21 cellular contexts compared by ENCODE assay signal in the genomic region with DNA sequence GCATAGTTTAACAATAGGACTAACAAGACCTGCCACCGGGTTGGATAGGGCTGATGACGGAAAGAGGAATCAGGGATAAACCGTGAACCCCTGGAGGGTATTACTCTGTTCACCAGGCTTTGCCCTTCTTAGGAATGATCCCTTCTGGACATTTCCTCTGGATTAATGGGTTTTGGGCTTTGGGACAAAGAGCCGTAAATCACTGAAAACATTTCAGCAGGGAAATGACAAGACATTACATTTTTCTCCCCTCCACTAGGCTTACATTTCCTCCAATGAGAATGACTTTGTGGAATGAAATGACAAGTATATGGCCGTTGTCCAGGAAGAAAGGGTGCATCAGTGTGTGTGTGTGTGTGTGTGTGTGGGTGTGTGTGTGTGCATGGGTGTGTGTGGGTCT. TPM values are rescaled to one million over a fixed set of nuclear protein-coding genes. Genes with fewer than 3 reads are reported as not detected.
DNase-seq lines count a peak whose midpoint lies in the region; ATAC-seq and TF ChIP-seq lines count a peak whose summit lies in the region.
"Had no signal": no experiment of that assay in that cellular context is flagged by ENCODE, and none has a peak within 500 bp of the region (broad histone marks: within the 10 kb centered on the region; RNA-seq: fewer than 3 reads in every experiment).

No MANE protein-coding gene starts in this region.

- CTCF ChIA-PET in IMR-90 (lab: Yijun Ruan, JAX) = no interaction called here

- H4K8ac ChIP-seq in IMR-90 (ENCODE audit: low read depth in 2 of 2, low read length in 2 of 2) = no peak overlapping the region

- H2AFZ ChIP-seq in IMR-90 (replicated peaks; ENCODE audit: low read length, poor library complexity) (no peak overlapping the region), neural progenitor cell (replicated peaks) (no peak overlapping the region)
- H2AFZ ChIP-seq: GM23248 had no signal

- H3K9ac ChIP-seq in IMR-90 (ENCODE audit: low read depth, low read length) (no peak overlapping the region), neural progenitor cell (no peak overlapping the region)
- H3K9ac ChIP-seq: BLaER1, GM23248 had no signal

- peak overlapping the region; percentile 36; the same call in 1 of the 2 replicates for H3K4ac ChIP-seq in IMR-90 (ENCODE audit: low read depth, low read length)

- H2AK9ac ChIP-seq in IMR-90 (replicated peaks; ENCODE audit: low read depth, low read length, poor library complexity) = no peak overlapping the region

- peaks cover 15% of the 10 kb centered on the region for H3F3A ChIP-seq in neural progenitor cell (ENCODE audit: low read depth)

- H3K56ac ChIP-seq in IMR-90 (ENCODE audit: extremely low read depth, insufficient read depth, low read length) = no peak overlapping the region

- peak overlapping the region; percentile 15; the same call in 1 of the 3 replicates for H2BK15ac ChIP-seq in IMR-90 (ENCODE audit: low read depth, low read length)

- no peaks in the 10 kb centered on the region for H3K79me2 ChIP-seq in neural progenitor cell (ENCODE audit: low read depth)

- peaks cover 22% of the 10 kb centered on the region for H3K4me1 Mint-ChIP-seq in neural progenitor cell

- H3K9me3 ChIP-seq in IMR-90 (ENCODE audit: control insufficient read depth, insufficient read depth, low read length) (no peaks in the 10 kb centered on the region), neural progenitor cell (ENCODE audit: low read depth) (no peaks in the 10 kb centered on the region)
- H3K9me3 ChIP-seq: BLaER1, Caco-2 had no signal

- WGBS in IMR-90 (ENCODE audit: extremely low coverage in 2 of 2, insufficient read length in 1 of 2), 2 experiments = no CpG with 5 or more reads among the region's 5 CpGs

- peak overlapping the region; percentile 89 for H3K27ac Mint-ChIP-seq in neural progenitor cell
- H3K27ac Mint-ChIP-seq: B cell; CD4-positive, CD25-positive, alpha-beta regulatory T cell; CD8-positive, alpha-beta T cell had no signal

- H3K4me3 ChIP-seq in IMR-90 (ENCODE audit: insufficient read depth, low read depth, low read length) (no peak overlapping the region), neural progenitor cell (no peak overlapping the region)
- H3K4me3 ChIP-seq: BLaER1, GM23248 had no signal

- 0 out of 2 replicates have a peak overlapping the region, but pooled peaks have one; percentile 68 for H4K5ac ChIP-seq in IMR-90 (ENCODE audit: low read depth, low read length)

- no peaks in the 10 kb centered on the region for H3K79me1 ChIP-seq in IMR-90 (ENCODE audit: low read depth in 1 of 2, low read length in 2 of 2)

- H4K20me1 ChIP-seq in IMR-90 (ENCODE audit: insufficient read depth, low read length) = no peaks in the 10 kb centered on the region
- H4K20me1 ChIP-seq in neural progenitor cell (ENCODE audit: low read depth) = no peaks in the 10 kb centered on the region
- H4K20me1 ChIP-seq: BLaER1 had no signal

- no peak overlapping the region for H3K4me3 Mint-ChIP-seq in neural progenitor cell
- H3K4me3 Mint-ChIP-seq: B cell; CD4-positive, CD25-positive, alpha-beta regulatory T cell; CD8-positive, alpha-beta T cell; H9 had no signal

- BruUV-seq in IMR-90 (replicated peaks; lab: Mats Ljungman, UMichigan) = no TSS peak

- no peak overlapping the region for H3K23ac ChIP-seq in IMR-90 (ENCODE audit: low read depth, low read length)

- H3K4me2 ChIP-seq in IMR-90 (ENCODE audit: low read depth, low read length) (no peak overlapping the region), neural progenitor cell (no peak overlapping the region)
- H3K4me2 ChIP-seq: BLaER1 had no signal

- H3K18ac ChIP-seq in IMR-90 (ENCODE audit: low read depth, low read length) = 0 out of 2 replicates have a peak overlapping the region, but pooled peaks have one; percentile 18

- ATAC-seq in IMR-90 (ENCODE audit: low read depth) (no peak), GM19324 (IDR thresholded peaks at IDR 0.05; ENCODE audit: low FRiP score, unreplicated experiment) (no peak)
- ATAC-seq: CD8-positive, alpha-beta T cell; HCT116 had no signal

- H3K36me3 Mint-ChIP-seq in neural progenitor cell = no peaks in the 10 kb centered on the region
- H3K36me3 Mint-ChIP-seq: CD4-positive, CD25-positive, alpha-beta regulatory T cell; CD8-positive, alpha-beta T cell had no signal

- H3K36me3 ChIP-seq in IMR-90 (ENCODE audit: control insufficient read depth, insufficient read depth, low read length) (no peaks in the 10 kb centered on the region), neural progenitor cell (no peaks in the 10 kb centered on the region)
- H3K36me3 ChIP-seq: BLaER1 had no signal

- TF ChIP-seq CTCF in IMR-90 (conservative IDR thresholded peaks at IDR 0.05; ENCODE audit: low read depth, low read length) = no peak
- no peak for TF ChIP-seq CTCF in neural progenitor cell (IDR thresholded peaks at IDR 0.05)

- POLR2A ChIA-PET in IMR-90 (lab: Charles Lee; ENCODE audit: unreplicated experiment) = no interaction called here

- H3K9me3 Mint-ChIP-seq in neural progenitor cell = peaks cover 4% of the 10 kb centered on the region
- H3K9me3 Mint-ChIP-seq: CD4-positive, CD25-positive, alpha-beta regulatory T cell; CD8-positive, alpha-beta T cell; H9 had no signal

- dilution Hi-C loops in IMR-90 (cut with HindIII; ENCODE audit: low sequenced_read_pairs, unreplicated experiment) = no loop called here

- H3K27me3 ChIP-seq in IMR-90 (ENCODE audit: control insufficient read depth, insufficient read depth, low read length) (no peaks in the 10 kb centered on the region), neural progenitor cell (no peaks in the 10 kb centered on the region)
- H3K27me3 ChIP-seq: BLaER1 had no signal

- no peak for TF ChIP-seq RAD21 in IMR-90 (IDR thresholded peaks at IDR 0.05; ENCODE audit: low read length)

- H2BK120ac ChIP-seq in IMR-90 (ENCODE audit: low read depth, low read length) = peak overlapping the region; percentile 56

- intact Hi-C loops in IMR-90 (cut with micrococcal nuclease) = no loop called here

- no peak for TF ChIP-seq POLR2A in IMR-90 (IDR thresholded peaks at IDR 0.05; ENCODE audit: low read depth, low read length)

- H3K27me3 Mint-ChIP-seq in neural progenitor cell (ENCODE audit: insufficient read depth, low read depth) = peaks cover 4% of the 10 kb centered on the region
- H3K27me3 Mint-ChIP-seq: B cell; CD4-positive, CD25-positive, alpha-beta regulatory T cell had no signal

- H3K14ac ChIP-seq in IMR-90 (replicated peaks; ENCODE audit: low read depth, low read length) = peak overlapping the region; percentile 38; the same call in 1 of the 2 replicates

- in situ Hi-C loops in G401 (cut with HindIII; ENCODE audit: low sequenced_read_pairs) (no loop called here), IMR-90 (cut with MboI; ENCODE audit: low sequenced_read_pairs) (no loop called here)

- peak overlapping the region; percentile 9 for H2BK20ac ChIP-seq in IMR-90 (ENCODE audit: low read depth, low read length)

- peaks cover 5% of the 10 kb centered on the region; the same call in 1 of the 2 replicates for H3K9me1 ChIP-seq in IMR-90 (ENCODE audit: insufficient read depth, low read length)

- 0 out of 2 replicates have a peak overlapping the region, but pooled peaks have one; percentile 5 for H2AK5ac ChIP-seq in IMR-90 (ENCODE audit: low read depth, low read length)

- no peak overlapping the region for H3K27ac ChIP-seq in IMR-90 (ENCODE audit: insufficient read depth, low read length)
- H3K27ac ChIP-seq in neural progenitor cell = no peak overlapping the region
- H3K27ac ChIP-seq: BLaER1, C4-2B, GM23248 had no signal

- peak overlapping the region; percentile 29 for H2BK5ac ChIP-seq in IMR-90 (ENCODE audit: low read depth, low read length, poor library complexity, severe bottlenecking)

- DNase-seq in G401 (ENCODE audit: low spot score) (peak; percentile 52), IMR-90 (no peak), cerebellar cortex (ENCODE audit: low spot score) (peak; percentile 77), neural progenitor cell (ENCODE audit: low spot score) (no peak), SKM-1 treated with dmso at 0.1 percent for 144 hours (lab: John Stamatoyannopoulos, UW; ENCODE audit: unreplicated experiment) (no peak), mucosa of gallbladder (ENCODE audit: low spot score) (no peak), T-helper 9 cell (no peak)
- DNase-seq: Caco-2; CD4-positive, CD25-positive, alpha-beta regulatory T cell; CD8-positive, alpha-beta T cell; DMS153; DND-41; EL; GF-D8; GM23248; H9 had no signal

- H3K4me1 ChIP-seq in IMR-90 (ENCODE audit: control insufficient read depth, insufficient read depth, low read length) (peaks cover 9% of the 10 kb centered on the region), neural progenitor cell (peaks cover 25% of the 10 kb centered on the region)
- H3K4me1 ChIP-seq: BLaER1, Caco-2 had no signal

- H4K91ac ChIP-seq in IMR-90 (ENCODE audit: insufficient read depth, low read depth, low read length) = peak overlapping the region; percentile 43; the same call in 1 of the 2 replicates

TF ChIP-seq in IMR-90, 13 proteins besides CTCF, POLR2A, EP300 and RAD21 (continues in another document):
- TF ChIP-seq CEBPB (IDR thresholded peaks at IDR 0.05; ENCODE audit: low read depth, low read length) (no peak), RCOR1 (IDR thresholded peaks at IDR 0.05; ENCODE audit: insufficient replicate concordance, low read length) (no peak), CHD1 (IDR thresholded peaks at IDR 0.05; ENCODE audit: low read depth, low read length) (no peak), MXI1 (IDR thresholded peaks at IDR 0.05; ENCODE audit: borderline replicate concordance, low read depth, low read length) (no peak), MAZ (IDR thresholded peaks at IDR 0.05; ENCODE audit: borderline replicate concordance, low read depth, low read length) (no peak), RFX5 (IDR thresholded peaks at IDR 0.05; ENCODE audit: low read depth, low read length) (no peak), SMC3 (IDR thresholded peaks at IDR 0.05; ENCODE audit: low read depth, low read length) (no peak), BHLHE40 (IDR thresholded peaks at IDR 0.05; ENCODE audit: low read depth, low read length) (no peak)
- TF ChIP-seq, protein P1, sequence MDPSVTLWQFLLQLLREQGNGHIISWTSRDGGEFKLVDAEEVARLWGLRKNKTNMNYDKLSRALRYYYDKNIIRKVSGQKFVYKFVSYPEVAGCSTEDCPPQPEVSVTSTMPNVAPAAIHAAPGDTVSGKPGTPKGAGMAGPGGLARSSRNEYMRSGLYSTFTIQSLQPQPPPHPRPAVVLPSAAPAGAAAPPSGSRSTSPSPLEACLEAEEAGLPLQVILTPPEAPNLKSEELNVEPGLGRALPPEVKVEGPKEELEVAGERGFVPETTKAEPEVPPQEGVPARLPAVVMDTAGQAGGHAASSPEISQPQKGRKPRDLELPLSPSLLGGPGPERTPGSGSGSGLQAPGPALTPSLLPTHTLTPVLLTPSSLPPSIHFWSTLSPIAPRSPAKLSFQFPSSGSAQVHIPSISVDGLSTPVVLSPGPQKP (IDR thresholded peaks at IDR 0.05; ENCODE audit: borderline replicate concordance, low read depth, low read length) = no peak

RNA-seq across cellular contexts. Expression of gene RBPJ, which starts 25.9 kb away (rescaled TPM):
- 207 and 336 TPM in 2 replicates for total RNA-seq in G401 (2014; rRNA removed; shearing (Covaris generic))
- total RNA-seq in IMR-90 (2012; rRNA removed) = 148 and 172 TPM in 2 replicates
- 49.3 and 50.3 TPM in 2 replicates for polyA plus RNA-seq in IMR-90 (2012; rRNA removed)
- 12.3 and 12.6 TPM in 2 replicates for polyA plus RNA-seq in IMR-90 (2012; cell fraction: cytosol; rRNA removed)
- 34.5 and 215 TPM in 2 replicates for polyA plus RNA-seq in IMR-90 (2012; cell fraction: nucleus; rRNA removed; ENCODE audit: low replicate concordance)
- total RNA-seq in neural progenitor cell (ENCODE audit: low replicate concordance) = 105 and 120 TPM in 2 replicates
- 72.1 TPM for total RNA-seq in mucosa of gallbladder

Comparison
In these comparisons a context has a peak if more than half of its experiments do, and no peak if none do; other contexts are left out.
1. DNase-seq: peak in G401 (single experiment) and cerebellar cortex (single experiment); none in IMR-90 (single experiment), neural progenitor cell (single experiment), SKM-1 treated with dmso at 0.1 percent for 144 hours (single experiment), mucosa of gallbladder (single experiment) and T-helper 9 cell (single experiment).